Comparison of ENCODE assay signal across 18 cellular contexts in genomic region chr3:41690766-41691563, GRCh38.
DNase-seq lines count a peak whose midpoint lies in the region; ATAC-seq, FAIRE-seq and TF ChIP-seq lines count a peak whose summit lies in the region.
"Had no signal": no experiment of that assay in that cellular context is flagged by ENCODE, and none has a peak within 500 bp of the region (broad histone marks: within the 10 kb centered on the region; RNA-seq: fewer than 3 reads in every experiment).

No MANE protein-coding gene starts in this region.

- no peak for FAIRE-seq in astrocyte (lab: Jason Lieb, UNC)
- FAIRE-seq: GM12878, TTC549 had no signal

- H3K79me1 ChIP-seq in mesenchymal stem cell (replicated peaks; ENCODE audit: low read length, poor library complexity, severe bottlenecking), result peaks cover 3% of the 10 kb centered on the region

- peaks cover 11% of the 10 kb centered on the region for H3K4me1 ChIP-seq in DND-41 (ENCODE audit: insufficient read depth, low read length)
- peaks cover 6% of the 10 kb centered on the region for H3K4me1 ChIP-seq in astrocyte (ENCODE audit: insufficient read depth, low read length)
- peaks cover 3% of the 10 kb centered on the region for H3K4me1 ChIP-seq in mesenchymal stem cell (ENCODE audit: control insufficient read depth, insufficient read depth, low read depth, low read length)
- peaks cover 0 to 14% (median 0%) of the 10 kb centered on the region in 3 donors for H3K4me1 ChIP-seq in gastroesophageal sphincter

- H3K23ac ChIP-seq in mesenchymal stem cell (ENCODE audit: low read length in 2 of 2), result no peak overlapping the region

- H3K4me3 Mint-ChIP-seq in astrocyte (ENCODE audit: unreplicated experiment), result no peak overlapping the region
- H3K4me3 Mint-ChIP-seq in stimulated activated memory B cell treated with anti-CD40 and anti-IgM and Interleukin-4, amounts not matched to agents 10 μg/mL and 1 μg/mL and 100 μg/mL, for 72 hours, result no peak overlapping the region
- H3K4me3 Mint-ChIP-seq in T-helper 2 cell treated with Interferon-gamma antibody and Interleukin-4, amounts not matched to agents 5 μg/mL and 100 μg/mL, for 36 hours, result no peak overlapping the region
- no peak overlapping the region for H3K4me3 Mint-ChIP-seq in activated naive CD4-positive, alpha-beta T cell treated with anti-CD3 and anti-CD28 coated beads for 36 hours
- H3K4me3 Mint-ChIP-seq: activated CD4-positive, alpha-beta memory T cell treated with anti-CD3 and anti-CD28 coated beads, Interleukin-2, amount 10 ng/mL, durations not matched to agents 7 days and 5 days; B cell had no signal

- no peaks in the 10 kb centered on the region for H3K27me3 ChIP-seq in DND-41 (ENCODE audit: insufficient read depth, low read length, poor library complexity)
- H3K27me3 ChIP-seq in astrocyte (ENCODE audit: insufficient read depth, low read length), result no peaks in the 10 kb centered on the region
- H3K27me3 ChIP-seq in mesenchymal stem cell (ENCODE audit: control insufficient read depth in 1 of 2, insufficient read depth in 1 of 2, low read length in 2 of 2), result no peaks in the 10 kb centered on the region
- H3K27me3 ChIP-seq in gastroesophageal sphincter, result no peaks in the 10 kb centered on the region

- H3K4me3 ChIP-seq in DND-41 (ENCODE audit: low read depth in 1 of 2, low read length in 2 of 2), result no peak overlapping the region
- no peak overlapping the region for H3K4me3 ChIP-seq in astrocyte (ENCODE audit: insufficient read depth, low read depth, low read length)
- no peak overlapping the region for H3K4me3 ChIP-seq in mesenchymal stem cell (ENCODE audit: insufficient read depth in 1 of 2, low read depth in 1 of 2, low read length in 2 of 2)
- H3K4me3 ChIP-seq in gastroesophageal sphincter, result no peak overlapping the region
- H3K4me3 ChIP-seq: coronary artery, GM12878 had no signal

- H3K4ac ChIP-seq in mesenchymal stem cell (ENCODE audit: low read depth in 1 of 2, low read length in 2 of 2), result no peak overlapping the region

- TF ChIP-seq EP300 in gastroesophageal sphincter (IDR thresholded peaks at IDR 0.05), result no peak

- H4K20me1 ChIP-seq in DND-41 (ENCODE audit: insufficient read depth, low read length) (no peaks in the 10 kb centered on the region), astrocyte (ENCODE audit: insufficient read depth, low read length) (no peaks in the 10 kb centered on the region)

- H3K27me3 Mint-ChIP-seq in astrocyte (ENCODE audit: low read depth, unreplicated experiment), result no peaks in the 10 kb centered on the region
- H3K27me3 Mint-ChIP-seq in stimulated activated memory B cell treated with anti-CD40 and anti-IgM and Interleukin-4, amounts not matched to agents 10 μg/mL and 1 μg/mL and 100 μg/mL, for 72 hours, result no peaks in the 10 kb centered on the region
- H3K27me3 Mint-ChIP-seq in T-helper 2 cell treated with Interferon-gamma antibody and Interleukin-4, amounts not matched to agents 5 μg/mL and 100 μg/mL, for 36 hours (ENCODE audit: low read depth), result no peaks in the 10 kb centered on the region
- H3K27me3 Mint-ChIP-seq in activated naive CD4-positive, alpha-beta T cell treated with anti-CD3 and anti-CD28 coated beads for 36 hours (ENCODE audit: low read depth), result no peaks in the 10 kb centered on the region
- H3K27me3 Mint-ChIP-seq: activated CD4-positive, alpha-beta memory T cell treated with anti-CD3 and anti-CD28 coated beads, Interleukin-2, amount 10 ng/mL, durations not matched to agents 7 days and 5 days; B cell had no signal

- no peaks in the 10 kb centered on the region for H3K9me3 Mint-ChIP-seq in astrocyte (ENCODE audit: unreplicated experiment)
- peaks cover 3% of the 10 kb centered on the region for H3K9me3 Mint-ChIP-seq in stimulated activated memory B cell treated with anti-CD40 and anti-IgM and Interleukin-4, amounts not matched to agents 10 μg/mL and 1 μg/mL and 100 μg/mL, for 72 hours
- no peaks in the 10 kb centered on the region for H3K9me3 Mint-ChIP-seq in T-helper 2 cell treated with Interferon-gamma antibody and Interleukin-4, amounts not matched to agents 5 μg/mL and 100 μg/mL, for 36 hours
- H3K9me3 Mint-ChIP-seq in activated naive CD4-positive, alpha-beta T cell treated with anti-CD3 and anti-CD28 coated beads for 36 hours, result peaks cover 1% of the 10 kb centered on the region
- H3K9me3 Mint-ChIP-seq: activated CD4-positive, alpha-beta memory T cell treated with anti-CD3 and anti-CD28 coated beads, Interleukin-2, amount 10 ng/mL, durations not matched to agents 7 days and 5 days had no signal

- no peak overlapping the region for H2BK120ac ChIP-seq in mesenchymal stem cell (ENCODE audit: low read depth, low read length)

- no peaks in the 10 kb centered on the region for H3K79me2 ChIP-seq in DND-41 (ENCODE audit: insufficient read depth, low read length)
- H3K79me2 ChIP-seq in astrocyte (ENCODE audit: insufficient read depth, low read length), result no peaks in the 10 kb centered on the region

- 67% methylated on average over 5 of the region's 5 CpGs for WGBS in mesenchymal stem cell
- WGBS in gastroesophageal sphincter (ENCODE audit: low coverage in 1 of 2), 2 donors, result 57 to 63% methylated on average over 4 to 5 of the region's 5 CpGs

- no peak overlapping the region for H2AFZ ChIP-seq in DND-41 (ENCODE audit: low read depth, low read length)
- no peak overlapping the region for H2AFZ ChIP-seq in astrocyte (ENCODE audit: low read depth, low read length)
- H2AFZ ChIP-seq in mesenchymal stem cell (ENCODE audit: low read depth, low read length), result no peak overlapping the region

- H3K4me1 Mint-ChIP-seq in astrocyte (ENCODE audit: low read depth, unreplicated experiment), result peaks cover 13% of the 10 kb centered on the region
- H3K4me1 Mint-ChIP-seq in stimulated activated memory B cell treated with anti-CD40 and anti-IgM and Interleukin-4, amounts not matched to agents 10 μg/mL and 1 μg/mL and 100 μg/mL, for 72 hours, result no peaks in the 10 kb centered on the region
- no peaks in the 10 kb centered on the region for H3K4me1 Mint-ChIP-seq in T-helper 2 cell treated with Interferon-gamma antibody and Interleukin-4, amounts not matched to agents 5 μg/mL and 100 μg/mL, for 36 hours (ENCODE audit: low read depth)
- H3K4me1 Mint-ChIP-seq in activated naive CD4-positive, alpha-beta T cell treated with anti-CD3 and anti-CD28 coated beads for 36 hours (ENCODE audit: low read depth), result peaks cover 3% of the 10 kb centered on the region
- H3K4me1 Mint-ChIP-seq: activated CD4-positive, alpha-beta memory T cell treated with anti-CD3 and anti-CD28 coated beads, Interleukin-2, amount 10 ng/mL, durations not matched to agents 7 days and 5 days; B cell had no signal

- H2AK5ac ChIP-seq in mesenchymal stem cell (ENCODE audit: low read length, severe bottlenecking), result peak overlapping the region; percentile 4

- H2BK5ac ChIP-seq in mesenchymal stem cell (ENCODE audit: low read depth, low read length, poor library complexity, severe bottlenecking), result no peak overlapping the region

- 0 out of 2 replicates have a peak overlapping the region, but pooled peaks have one; percentile 1 for H3K4me2 ChIP-seq in DND-41 (ENCODE audit: insufficient read depth, low read length)
- no peak overlapping the region for H3K4me2 ChIP-seq in astrocyte (ENCODE audit: low read length)
- H3K4me2 ChIP-seq in mesenchymal stem cell (ENCODE audit: low read length, poor library complexity, severe bottlenecking), result no peak overlapping the region

- TF ChIP-seq CTCF in DND-41 (IDR thresholded peaks at IDR 0.05; ENCODE audit: borderline replicate concordance, extremely low read depth, low read length, poor library complexity, severe bottlenecking) (no peak), astrocyte (IDR thresholded peaks at IDR 0.05; ENCODE audit: insufficient read depth, low read depth, low read length) (no peak), gastroesophageal sphincter (IDR thresholded peaks at IDR 0.05) (no peak)

- CTCF ChIA-PET in activated naive CD4-positive, alpha-beta T cell treated with anti-CD3 and anti-CD28 coated beads for 36 hours (lab: Charles Lee), result interaction anchor here (0.7 kb wide), 1 partner anchor 666 kb away, joined by 4 read pairs; no protein-coding TSS in a partner anchor

- H3K9me3 ChIP-seq in DND-41 (ENCODE audit: insufficient read depth, low read length, severe bottlenecking) (no peaks in the 10 kb centered on the region), astrocyte (ENCODE audit: insufficient read depth, low read depth, low read length) (no peaks in the 10 kb centered on the region), mesenchymal stem cell (ENCODE audit: control insufficient read depth, low read length) (no peaks in the 10 kb centered on the region), gastroesophageal sphincter (no peaks in the 10 kb centered on the region)

- no peak overlapping the region for H3K9ac ChIP-seq in DND-41 (ENCODE audit: low read depth, low read length)
- H3K9ac ChIP-seq in astrocyte (ENCODE audit: low read length), result no peak overlapping the region
- H3K9ac ChIP-seq in mesenchymal stem cell (ENCODE audit: low read length), result no peak overlapping the region

- H2BK15ac ChIP-seq in mesenchymal stem cell (ENCODE audit: low read depth, poor library complexity, severe bottlenecking), result no peak overlapping the region

- intact Hi-C loops in activated naive CD4-positive, alpha-beta T cell treated with anti-CD3 and anti-CD28 coated beads for 36 hours (cut with micrococcal nuclease), result no loop called here

- peak overlapping the region; percentile 63 for H3K27ac Mint-ChIP-seq in astrocyte (ENCODE audit: unreplicated experiment)
- H3K27ac Mint-ChIP-seq in stimulated activated memory B cell treated with anti-CD40 and anti-IgM and Interleukin-4, amounts not matched to agents 10 μg/mL and 1 μg/mL and 100 μg/mL, for 72 hours, result no peak overlapping the region
- no peak overlapping the region for H3K27ac Mint-ChIP-seq in T-helper 2 cell treated with Interferon-gamma antibody and Interleukin-4, amounts not matched to agents 5 μg/mL and 100 μg/mL, for 36 hours
- H3K27ac Mint-ChIP-seq in activated naive CD4-positive, alpha-beta T cell treated with anti-CD3 and anti-CD28 coated beads for 36 hours, result no peak overlapping the region
- H3K27ac Mint-ChIP-seq: activated CD4-positive, alpha-beta memory T cell treated with anti-CD3 and anti-CD28 coated beads, Interleukin-2, amount 10 ng/mL, durations not matched to agents 7 days and 5 days; B cell had no signal

- H3K27ac ChIP-seq in DND-41 (ENCODE audit: low read length), result no peak overlapping the region
- H3K27ac ChIP-seq in astrocyte (ENCODE audit: low read depth, low read length), result no peak overlapping the region
- no peak overlapping the region for H3K27ac ChIP-seq in mesenchymal stem cell (ENCODE audit: low read length, poor library complexity, severe bottlenecking)
- H3K27ac ChIP-seq in gastroesophageal sphincter, result no peak overlapping the region
- H3K27ac ChIP-seq: coronary artery had no signal

- no peak overlapping the region for H3K18ac ChIP-seq in mesenchymal stem cell (ENCODE audit: low read depth in 1 of 2, low read length in 2 of 2)

- H4K91ac ChIP-seq in mesenchymal stem cell (ENCODE audit: low read length), result no peak overlapping the region

- no peak overlapping the region for H2BK12ac ChIP-seq in mesenchymal stem cell (ENCODE audit: low read length in 2 of 2)

- H4K8ac ChIP-seq in mesenchymal stem cell (ENCODE audit: low read length), result no peak overlapping the region

- DNase-seq in DND-41 (peak; percentile 46), Kasumi-1 (lab: John Stamatoyannopoulos, UW) (peak; percentile 48 to 58), astrocyte (ENCODE audit: low read depth) (no peak), mesenchymal stem cell (no peak)
- DNase-seq in T-helper 2 cell treated with Interferon-gamma antibody and Interleukin-4, amounts not matched to agents 5 μg/mL and 100 μg/mL, for 36 hours (ENCODE audit: low spot score), result no peak
- no peak for DNase-seq in activated naive CD4-positive, alpha-beta T cell treated with anti-CD3 and anti-CD28 coated beads for 36 hours
- DNase-seq: activated CD4-positive, alpha-beta memory T cell treated with anti-CD3 and anti-CD28 coated beads, Interleukin-2, amount 10 ng/mL, durations not matched to agents 7 days and 5 days; amygdala; H7; hippocampal formation; posterior cingulate gyrus; stimulated activated CD4-positive, alpha-beta T cell treated with anti-CD3 and anti-CD28 coated beads, Interleukin-15, amount 100 ng/mL, for 24 hours had no signal

- no peak for TF ChIP-seq POLR2A in gastroesophageal sphincter (IDR thresholded peaks at IDR 0.05)

- ATAC-seq in DND-41 (ENCODE audit: insufficient read depth, low read depth), result peak; percentile 63
- no peak for ATAC-seq in stimulated activated memory B cell treated with anti-CD40 and anti-IgM and Interleukin-4, amounts not matched to agents 10 μg/mL and 1 μg/mL and 100 μg/mL, for 72 hours
- ATAC-seq in gastroesophageal sphincter, result no peak
- ATAC-seq: GM12878 had no signal

- peaks cover 2% of the 10 kb centered on the region for H3K36me3 Mint-ChIP-seq in astrocyte (ENCODE audit: low read depth, unreplicated experiment)
- peaks cover 22% of the 10 kb centered on the region for H3K36me3 Mint-ChIP-seq in stimulated activated memory B cell treated with anti-CD40 and anti-IgM and Interleukin-4, amounts not matched to agents 10 μg/mL and 1 μg/mL and 100 μg/mL, for 72 hours
- H3K36me3 Mint-ChIP-seq in T-helper 2 cell treated with Interferon-gamma antibody and Interleukin-4, amounts not matched to agents 5 μg/mL and 100 μg/mL, for 36 hours (ENCODE audit: low read depth), result no peaks in the 10 kb centered on the region
- H3K36me3 Mint-ChIP-seq in activated naive CD4-positive, alpha-beta T cell treated with anti-CD3 and anti-CD28 coated beads for 36 hours (ENCODE audit: low read depth), result peaks cover 7% of the 10 kb centered on the region

- H3K14ac ChIP-seq in mesenchymal stem cell (ENCODE audit: low read length in 2 of 2), result peak overlapping the region in 1 of 2 experiments; percentile 8

- H3K36me3 ChIP-seq in DND-41 (ENCODE audit: insufficient read depth, low read length) (no peaks in the 10 kb centered on the region), astrocyte (ENCODE audit: insufficient read depth, low read length) (no peaks in the 10 kb centered on the region), mesenchymal stem cell (ENCODE audit: control insufficient read depth in 1 of 2, insufficient read depth in 2 of 2, low read depth in 1 of 2, low read length in 2 of 2) (no peaks in the 10 kb centered on the region), gastroesophageal sphincter (no peaks in the 10 kb centered on the region)

Comparison
In these comparisons a context has a peak if more than half of its experiments do, and no peak if none do; other contexts are left out.
1. DNase-seq: peak in DND-41 (single experiment) and Kasumi-1 (2 of 2); none in astrocyte (single experiment), mesenchymal stem cell (single experiment), T-helper 2 cell treated with Interferon-gamma antibody and Interleukin-4, amounts not matched to agents 5 μg/mL and 100 μg/mL, for 36 hours (single experiment) and activated naive CD4-positive, alpha-beta T cell treated with anti-CD3 and anti-CD28 coated beads for 36 hours (single experiment).